Comparison of ENCODE assay signal across 24 cellular contexts in genomic region chr7:158917818-158918217, GRCh38.
DNase-seq lines count a peak whose midpoint lies in the region; ATAC-seq and TF ChIP-seq lines count a peak whose summit lies in the region.
"Had no signal": no experiment of that assay in that cellular context is flagged by ENCODE, and none has a peak within 500 bp of the region (broad histone marks: within the 10 kb centered on the region; RNA-seq: fewer than 3 reads in every experiment).

No MANE protein-coding gene starts in this region.

- peaks cover 7% of the 10 kb centered on the region for H3K4me1 Mint-ChIP-seq in endothelial cell (ENCODE audit: unreplicated experiment)
- H3K4me1 Mint-ChIP-seq: CD14-positive monocyte; CD8-positive, alpha-beta memory T cell; GM23338; H9 had no signal

- no peak overlapping the region for H2BK15ac ChIP-seq in IMR-90 (ENCODE audit: low read depth, low read length)

- H2BK120ac ChIP-seq in IMR-90 (ENCODE audit: low read depth, low read length): no peak overlapping the region

- in situ Hi-C loops in IMR-90 (cut with MboI; ENCODE audit: low sequenced_read_pairs): no loop called here

- no peaks in the 10 kb centered on the region; a peak in 1 of 4 replicates for H3K79me1 ChIP-seq in IMR-90 (ENCODE audit: low read depth in 1 of 2, low read length in 2 of 2)

- no peak overlapping the region for H2AK5ac ChIP-seq in IMR-90 (ENCODE audit: low read depth, low read length)

- TF ChIP-seq POLR2A in IMR-90 (IDR thresholded peaks at IDR 0.05; ENCODE audit: low read depth, low read length): no peak

- no peak overlapping the region for H3K56ac ChIP-seq in IMR-90 (ENCODE audit: extremely low read depth, insufficient read depth, low read length)

- no peaks in the 10 kb centered on the region for H3K9me2 ChIP-seq in PC-3 (replicated peaks; ENCODE audit: low read length)

- no peak overlapping the region for H3K4me3 Mint-ChIP-seq in endothelial cell (ENCODE audit: unreplicated experiment)
- H3K4me3 Mint-ChIP-seq: CD14-positive monocyte; CD4-positive, alpha-beta T cell; CD8-positive, alpha-beta memory T cell; GM23338; H9; HFFc6 had no signal

- H3K4me3 ChIP-seq in IMR-90 (ENCODE audit: insufficient read depth, low read depth, low read length) (no peak overlapping the region), PC-3 (ENCODE audit: low read length) (no peak overlapping the region)
- H3K4me3 ChIP-seq: A549; BLaER1 treated with 17β-estradiol and CSF1 and Interleukin-3, amounts not matched to agents 10 nM and 100 nM; GM12878; GM23338 had no signal

- H3K36me3 ChIP-seq in IMR-90 (ENCODE audit: control insufficient read depth, insufficient read depth, low read length) (peaks cover 47% of the 10 kb centered on the region), PC-3 (ENCODE audit: low read depth, low read length) (peaks cover 33% of the 10 kb centered on the region)

- H3K4me2 ChIP-seq in IMR-90 (ENCODE audit: low read depth, low read length): no peak overlapping the region
- no peak overlapping the region for H3K4me2 ChIP-seq in PC-3 (ENCODE audit: low read length)
- H3K4me2 ChIP-seq: A549; BLaER1 treated with 17β-estradiol and CSF1 and Interleukin-3, amounts not matched to agents 10 nM and 100 nM; GM23338 had no signal

- H3K27me3 ChIP-seq in IMR-90 (ENCODE audit: control insufficient read depth, insufficient read depth, low read length) (no peaks in the 10 kb centered on the region), PC-3 (ENCODE audit: low read length) (no peaks in the 10 kb centered on the region)
- H3K27me3 ChIP-seq: BE2C; BLaER1 treated with 17β-estradiol and CSF1 and Interleukin-3, amounts not matched to agents 10 nM and 100 nM had no signal

- no peak overlapping the region for H3K14ac ChIP-seq in IMR-90 (replicated peaks; ENCODE audit: low read depth, low read length)

- TF ChIP-seq RAD21 in IMR-90 (IDR thresholded peaks at IDR 0.05; ENCODE audit: low read length): no peak

- peaks cover 4% of the 10 kb centered on the region; the same call in 1 of the 2 replicates for H3K9me1 ChIP-seq in IMR-90 (ENCODE audit: insufficient read depth, low read length)

- peaks cover 39% of the 10 kb centered on the region for H3K36me3 Mint-ChIP-seq in endothelial cell (ENCODE audit: low read depth, unreplicated experiment)

- no TSS peak for BruUV-seq in IMR-90 (replicated peaks; lab: Mats Ljungman, UMichigan)
- no TSS peak for BruUV-seq in PC-3 (replicated peaks; lab: Mats Ljungman, UMichigan)

- H2AFZ ChIP-seq in IMR-90 (replicated peaks; ENCODE audit: low read length, poor library complexity) (peak overlapping the region; percentile 25), PC-3 (ENCODE audit: low read length) (no peak overlapping the region)
- H2AFZ ChIP-seq: GM23338 had no signal

- intact Hi-C loops in IMR-90 (cut with micrococcal nuclease): no loop called here
- intact Hi-C loops in PC-3 (cut with micrococcal nuclease): no loop called here

- H3K79me2 ChIP-seq in PC-3 (ENCODE audit: low read length): no peaks in the 10 kb centered on the region

- POLR2A ChIA-PET in IMR-90 (lab: Charles Lee; ENCODE audit: unreplicated experiment) (no interaction called here), PC-3 (lab: Charles Lee; ENCODE audit: unreplicated experiment) (no interaction called here)

- dilution Hi-C loops in IMR-90 (cut with HindIII; ENCODE audit: low sequenced_read_pairs, unreplicated experiment): no loop called here

- H4K5ac ChIP-seq in IMR-90 (ENCODE audit: low read depth, low read length): no peak overlapping the region

- 44 to 100% methylated on average over 2 to 9 of the region's 9 CpGs for WGBS in IMR-90 (ENCODE audit: extremely low coverage in 2 of 2, insufficient read length in 1 of 2), 2 experiments

- H3K18ac ChIP-seq in IMR-90 (ENCODE audit: low read depth, low read length): no peak overlapping the region

- H2AK9ac ChIP-seq in IMR-90 (replicated peaks; ENCODE audit: low read depth, low read length, poor library complexity): peak overlapping the region; percentile 3

- H4K20me1 ChIP-seq in IMR-90 (ENCODE audit: insufficient read depth, low read length): no peaks in the 10 kb centered on the region
- no peaks in the 10 kb centered on the region for H4K20me1 ChIP-seq in PC-3 (ENCODE audit: low read length)
- H4K20me1 ChIP-seq: BLaER1 treated with 17β-estradiol and CSF1 and Interleukin-3, amounts not matched to agents 10 nM and 100 nM had no signal

- H3K4ac ChIP-seq in IMR-90 (ENCODE audit: low read depth, low read length): no peak overlapping the region

- H3K27ac ChIP-seq in IMR-90 (ENCODE audit: insufficient read depth, low read length) (no peak overlapping the region), PC-3 (ENCODE audit: low read length) (no peak overlapping the region)
- H3K27ac ChIP-seq: A549; BLaER1 treated with 17β-estradiol and CSF1 and Interleukin-3, amounts not matched to agents 10 nM and 100 nM had no signal

- no peak overlapping the region for H4K8ac ChIP-seq in IMR-90 (ENCODE audit: low read depth in 2 of 2, low read length in 2 of 2)

- no peaks in the 10 kb centered on the region for H3K9me3 Mint-ChIP-seq in endothelial cell (ENCODE audit: unreplicated experiment)
- H3K9me3 Mint-ChIP-seq: CD4-positive, alpha-beta T cell; CD8-positive, alpha-beta memory T cell; GM23338; H9; HFFc6 had no signal

- H3F3A ChIP-seq in PC-3 (ENCODE audit: low read length, unreplicated experiment): no peaks in the 10 kb centered on the region

- no peak overlapping the region for H2BK5ac ChIP-seq in IMR-90 (ENCODE audit: low read depth, low read length, poor library complexity, severe bottlenecking)

- peaks cover 4% of the 10 kb centered on the region for H3K27me3 Mint-ChIP-seq in endothelial cell (ENCODE audit: unreplicated experiment)
- H3K27me3 Mint-ChIP-seq: CD4-positive, alpha-beta T cell; CD8-positive, alpha-beta memory T cell had no signal

- CTCF ChIA-PET in IMR-90 (lab: Yijun Ruan, JAX) (no interaction called here), PC-3 (lab: Charles Lee) (no interaction called here)

- H3K9me3 ChIP-seq in IMR-90 (ENCODE audit: control insufficient read depth, insufficient read depth, low read length) (peaks cover 9% of the 10 kb centered on the region), PC-3 (ENCODE audit: low read length) (peaks cover 6% of the 10 kb centered on the region; the same call in 1 of the 2 replicates)
- H3K9me3 ChIP-seq: BE2C had no signal

- DNase-seq in IMR-90: no peak
- peak; percentile 37 for DNase-seq in endothelial cell (ENCODE audit: low spot score)
- peak; percentile 4 for DNase-seq in medulla oblongata (ENCODE audit: extremely low spot score)
- DNase-seq in PC-3: no peak
- DNase-seq in HPDE6-E6E7 (ENCODE audit: extremely low spot score): no peak
- DNase-seq: 8988T; ACHN; AML-193; BE2C; CD4-positive, alpha-beta T cell; CD8-positive, alpha-beta memory T cell; DMS 273 treated with DMSO at 0.1 percent for 48 hours; DMS79; EL; GDM1; H9; HFFc6 had no signal

- no peak overlapping the region for H4K91ac ChIP-seq in IMR-90 (ENCODE audit: insufficient read depth, low read depth, low read length)

- ATAC-seq in IMR-90 (ENCODE audit: low read depth) (no peak), PC-3 (no peak), GM21529 (IDR thresholded peaks at IDR 0.05; ENCODE audit: unreplicated experiment) (no peak)
- ATAC-seq: A549, GM12878, GM23338, HCT116 had no signal

- H3K9ac ChIP-seq in IMR-90 (ENCODE audit: low read depth, low read length) (no peak overlapping the region), PC-3 (ENCODE audit: low read length) (no peak overlapping the region)
- H3K9ac ChIP-seq: BLaER1 treated with 17β-estradiol and CSF1 and Interleukin-3, amounts not matched to agents 10 nM and 100 nM had no signal

- TF ChIP-seq CTCF in IMR-90 (conservative IDR thresholded peaks at IDR 0.05; ENCODE audit: low read depth, low read length) (no peak), endothelial cell (IDR thresholded peaks at IDR 0.05; ENCODE audit: unreplicated experiment) (no peak), PC-3 (conservative IDR thresholded peaks at IDR 0.05; ENCODE audit: low read depth, low read length) (no peak)

- no peak overlapping the region for H3K23ac ChIP-seq in IMR-90 (ENCODE audit: low read depth, low read length)

- H2BK20ac ChIP-seq in IMR-90 (ENCODE audit: low read depth, low read length): no peak overlapping the region

- H3K4me1 ChIP-seq in IMR-90 (ENCODE audit: control insufficient read depth, insufficient read depth, low read length): no peaks in the 10 kb centered on the region
- no peaks in the 10 kb centered on the region for H3K4me1 ChIP-seq in PC-3 (ENCODE audit: insufficient read depth, low read length)
- H3K4me1 ChIP-seq: A549; BE2C; BLaER1 treated with 17β-estradiol and CSF1 and Interleukin-3, amounts not matched to agents 10 nM and 100 nM had no signal

- no peak overlapping the region for H3K27ac Mint-ChIP-seq in endothelial cell (ENCODE audit: unreplicated experiment)
- H3K27ac Mint-ChIP-seq: CD14-positive monocyte; CD4-positive, alpha-beta T cell; CD8-positive, alpha-beta memory T cell; GM23338; H9; HFFc6 had no signal

TF ChIP-seq in IMR-90, 13 proteins besides CTCF, POLR2A, EP300 and RAD21:
- TF ChIP-seq USF2 (IDR thresholded peaks at IDR 0.05; ENCODE audit: low read depth, low read length) (no peak), CEBPB (IDR thresholded peaks at IDR 0.05; ENCODE audit: low read depth, low read length) (no peak), MAZ (IDR thresholded peaks at IDR 0.05; ENCODE audit: borderline replicate concordance, low read depth, low read length) (no peak), NFE2L2 (IDR thresholded peaks at IDR 0.05; ENCODE audit: low read depth, low read length) (no peak), FOS (IDR thresholded peaks at IDR 0.05; ENCODE audit: low read depth, low read length) (no peak), RCOR1 (IDR thresholded peaks at IDR 0.05; ENCODE audit: insufficient replicate concordance, low read length) (no peak)

Comparison
In these comparisons a context has a peak if more than half of its experiments do, and no peak if none do; other contexts are left out.
1. DNase-seq: peak in endothelial cell (single experiment) and medulla oblongata (single experiment); none in IMR-90 (single experiment), PC-3 (single experiment) and HPDE6-E6E7 (single experiment).